Comparison of ENCODE assay signal across 9 cellular contexts in genomic region chr9:133142657-133143592, GRCh38. TPM values are rescaled to one million over a fixed set of nuclear protein-coding genes. Genes with fewer than 3 reads are reported as not detected.
DNase-seq lines count a peak whose midpoint lies in the region; TF ChIP-seq lines count a peak whose summit lies in the region.
"Had no signal": no experiment of that assay in that cellular context is flagged by ENCODE, and none has a peak within 500 bp of the region (broad histone marks: within the 10 kb centered on the region; RNA-seq: fewer than 3 reads in every experiment).

No MANE protein-coding gene starts in this region.

- H2BK5ac ChIP-seq in H9 (ENCODE audit: insufficient read length, low read length) = no peak overlapping the region

- no peak overlapping the region for H2BK20ac ChIP-seq in H9 (ENCODE audit: low read depth, low read length, poor library complexity, severe bottlenecking)

- peaks cover 6% of the 10 kb centered on the region for H3K23me2 ChIP-seq in H9 (ENCODE audit: insufficient read length, low read depth, low read length, poor library complexity, severe bottlenecking)

- H3T11ph ChIP-seq in H9 (ENCODE audit: low read length) = no peak overlapping the region

- no peak overlapping the region for H3K56ac ChIP-seq in H9 (ENCODE audit: insufficient read length, low read depth, low read length)

- no peak overlapping the region for H4K8ac ChIP-seq in H9 (replicated peaks; ENCODE audit: insufficient read length, low read depth, low read length)

- H4K91ac ChIP-seq in H9 (ENCODE audit: insufficient read length, low read depth, low read length) = no peak overlapping the region

- peaks cover 100% of the 10 kb centered on the region for H4K20me1 ChIP-seq in BLaER1
- no peaks in the 10 kb centered on the region for H4K20me1 ChIP-seq in H9 (ENCODE audit: control insufficient read depth, insufficient read depth, insufficient read length)

- H3K4me2 ChIP-seq in BLaER1 (peak overlapping the region; percentile 100), H9 (ENCODE audit: insufficient read depth, insufficient read length, low read length) (no peak overlapping the region)

- peaks cover 0 to 6% (median 4%) of the 10 kb centered on the region in 3 experiments; a peak in 4 of 7 replicates for H3K36me3 Mint-ChIP-seq in H9 (ENCODE audit: insufficient read depth in 1 of 3, low read depth in 3 of 3)

- H3K9ac ChIP-seq in BLaER1 (peak overlapping the region; percentile 49), mucosa of stomach (ENCODE audit: low read length) (peak overlapping the region; percentile 27), H9 (ENCODE audit: extremely low read depth, insufficient read length, low read length) (no peak overlapping the region)

- no peaks in the 10 kb centered on the region for H3K79me1 ChIP-seq in H9 (ENCODE audit: insufficient read depth, low read depth, low read length, poor library complexity, severe bottlenecking)

- H3K27me3 Mint-ChIP-seq in H9 (ENCODE audit: low read depth) = peaks cover 8% of the 10 kb centered on the region

- no peaks in the 10 kb centered on the region for H3K9me3 Mint-ChIP-seq in H9

- H3K79me2 ChIP-seq in H9 (ENCODE audit: insufficient read depth, low read length) = no peaks in the 10 kb centered on the region

- no peak overlapping the region for H2BK15ac ChIP-seq in H9 (ENCODE audit: low read depth, low read length)

- H2AK5ac ChIP-seq in H9 (ENCODE audit: insufficient read length, low read length) = no peak overlapping the region

- in situ Hi-C loops in GM13977 (cut with MboI; ENCODE audit: low pct_unique_long_range_greater_than_20kb, low sequenced_read_pairs, unreplicated experiment) = loop anchor here (10.0 kb wide), 1 partner anchor 48 kb away; no protein-coding TSS in a partner anchor

- H3K27me3 ChIP-seq in BLaER1 = no peaks in the 10 kb centered on the region
- H3K27me3 ChIP-seq in mucosa of stomach (ENCODE audit: control insufficient read depth, insufficient read depth, low read length) = no peaks in the 10 kb centered on the region
- H3K27me3 ChIP-seq in H9 (ENCODE audit: insufficient read depth, low read length) = no peaks in the 10 kb centered on the region

- H3K4me1 ChIP-seq in BLaER1 (peaks cover 91% of the 10 kb centered on the region), mucosa of stomach (ENCODE audit: control insufficient read depth, insufficient read depth, low read length) (peaks cover 80% of the 10 kb centered on the region), H9 (ENCODE audit: insufficient read depth, low read length) (peaks cover 3% of the 10 kb centered on the region; the same call in 1 of the 2 replicates)

- no peak overlapping the region for H3K18ac ChIP-seq in H9 (ENCODE audit: insufficient read length, low read depth, low read length)

- TF ChIP-seq CTCF in GM13977 (IDR thresholded peaks at IDR 0.05; ENCODE audit: extremely low read depth, insufficient read depth, missing control alignments) (no peak), H9 (conservative IDR thresholded peaks at IDR 0.05) (no peak), coronary artery (IDR thresholded peaks at IDR 0.05) (no peak)

- H3K9me3 ChIP-seq in BLaER1 = no peaks in the 10 kb centered on the region
- no peaks in the 10 kb centered on the region for H3K9me3 ChIP-seq in mucosa of stomach (ENCODE audit: control insufficient read depth, low read length)
- H3K9me3 ChIP-seq in H9 (ENCODE audit: control insufficient read depth, low read depth, low read length) = no peaks in the 10 kb centered on the region

- no peak overlapping the region for H3K27ac Mint-ChIP-seq in H9

- H3K4me3 Mint-ChIP-seq in H9 = no peak overlapping the region; a peak in 1 of 5 replicates

- no peak overlapping the region for H2BK12ac ChIP-seq in H9 (ENCODE audit: insufficient read length, low read depth, low read length)

- H2BK120ac ChIP-seq in H9 (ENCODE audit: low read depth, low read length, poor library complexity, severe bottlenecking) = no peak overlapping the region

- WGBS in H9 (ENCODE audit: extremely low coverage, insufficient read length, low lambda C conversion rate) = no CpG with 5 or more reads among the region's 18 CpGs

- H3K4ac ChIP-seq in H9 (ENCODE audit: low read depth, low read length) = no peak overlapping the region

- H3K36me3 ChIP-seq in BLaER1 (peaks cover 56% of the 10 kb centered on the region), mucosa of stomach (ENCODE audit: control insufficient read depth, insufficient read depth, low read length) (no peaks in the 10 kb centered on the region)

- H3K4me1 Mint-ChIP-seq in H9 = peaks cover 17 to 22% of the 10 kb centered on the region in 2 experiments

- H2AFZ ChIP-seq in H9 (ENCODE audit: low read length) = no peak overlapping the region

- H3K27ac ChIP-seq in BLaER1 (peak overlapping the region; percentile 63), H9 (ENCODE audit: insufficient read length, low read depth, low read length) (no peak overlapping the region), coronary artery (no peak overlapping the region)

- H3K4me3 ChIP-seq in BLaER1 = no peak overlapping the region
- no peak overlapping the region for H3K4me3 ChIP-seq in mucosa of stomach (ENCODE audit: low read length)
- no peak overlapping the region for H3K4me3 ChIP-seq in coronary artery

- no peak overlapping the region for H4K5ac ChIP-seq in H9 (ENCODE audit: insufficient read length, low read depth, low read length)

- H3K14ac ChIP-seq in H9 (ENCODE audit: insufficient read depth, low read length) = no peak overlapping the region

- no peak overlapping the region for H3K23ac ChIP-seq in H9 (ENCODE audit: insufficient read length, low read depth, low read length)

- peak; percentile 78 for DNase-seq in GM13977 (ENCODE audit: low spot score)
- DNase-seq in activated effector memory CD4-positive, alpha-beta T cell treated with Interleukin-2 at 50 U/mL for 16 hours = peak; percentile 16
- DNase-seq in H9 = no peak
- no peak for DNase-seq in AG08395 (ENCODE audit: low spot score)
- no peak for DNase-seq in RPMI8226
- no peak for DNase-seq in coronary artery (ENCODE audit: low spot score)
- DNase-seq: DMS79 had no signal

RNA-seq across cellular contexts. Expression of gene GBGT1, which starts 20.8 kb away (rescaled TPM):
- 9.3 TPM in 2 replicates for total RNA-seq in H9 (2021)

RNA-seq across cellular contexts. Expression of gene RALGDS, which starts 21.9 kb away (rescaled TPM):
- 20.9 and 21.3 TPM in 2 replicates for total RNA-seq in H9 (2021)

Comparison
In these comparisons a context has a peak if more than half of its experiments do, and no peak if none do; other contexts are left out.
1. DNase-seq: peak in GM13977 (single experiment) and activated effector memory CD4-positive, alpha-beta T cell treated with Interleukin-2 at 50 U/mL for 16 hours (single experiment); none in H9 (single experiment), AG08395 (single experiment), RPMI8226 (single experiment) and coronary artery (single experiment).